ENCODE assay signal across 15 cellular contexts in genomic region chr3:24197809-24198208, GRCh38.
DNase-seq lines count a peak whose midpoint lies in the region; ATAC-seq, FAIRE-seq and TF ChIP-seq lines count a peak whose summit lies in the region.
"Had no signal": no experiment of that assay in that cellular context is flagged by ENCODE, and none has a peak within 500 bp of the region (broad histone marks: within the 10 kb centered on the region; RNA-seq: fewer than 3 reads in every experiment).

No MANE protein-coding gene starts in this region.

- 26% methylated on average over 5 of the region's 5 CpGs for WGBS in K562 (ENCODE audit: insufficient coverage, low coverage, missing lambda C conversion rate)
- WGBS in upper lobe of left lung, 2 donors = 86 to 93% methylated on average over 5 of the region's 5 CpGs

- H3K27me3 ChIP-seq in K562 (ENCODE audit: control insufficient read depth in 2 of 2, insufficient read depth in 2 of 2, low read length in 2 of 2) (no peaks in the 10 kb centered on the region), upper lobe of left lung (no peaks in the 10 kb centered on the region)

- H3K4me2 ChIP-seq in K562 (ENCODE audit: insufficient read depth, low read length) = no peak overlapping the region

- TF ChIP-seq POLR2A in K562 (conservative IDR thresholded peaks at IDR 0.05) (no peak), upper lobe of left lung (IDR thresholded peaks at IDR 0.05) (no peak)

- no peaks in the 10 kb centered on the region for H3K4me1 Mint-ChIP-seq in activated T-helper 2 cell treated with anti-CD3 and anti-CD28 coated beads, Interferon-gamma antibody, Interleukin-2, Interleukin-4, amounts not matched to agents 10 μg/mL and 5 μg/mL and 100 μg/mL, durations not matched to agents 14 hours and 24 hours and 36 hours (ENCODE audit: low read depth)

- no peaks in the 10 kb centered on the region for H3K79me2 ChIP-seq in K562 (ENCODE audit: control insufficient read depth, insufficient read depth, low read length)

- POLR2A ChIA-PET in K562 (lab: Yijun Ruan, JAX) = interaction anchor here (1.0 kb wide), 1 partner anchor 12 kb away, joined by 4 read pairs; no protein-coding TSS in a partner anchor

- H3K9me1 ChIP-seq in K562 (ENCODE audit: control insufficient read depth, insufficient read depth, low read length) = no peaks in the 10 kb centered on the region

- intact Hi-C loops in left ventricle myocardium superior (cut with micrococcal nuclease) = no loop called here
- intact Hi-C loops in left cardiac atrium (cut with DNase I) = no loop called here
- intact Hi-C loops in K562 (cut with micrococcal nuclease) = no loop called here
- intact Hi-C loops in activated T-helper 2 cell treated with anti-CD3 and anti-CD28 coated beads, Interferon-gamma antibody, Interleukin-2, Interleukin-4, amounts not matched to agents 10 μg/mL and 5 μg/mL and 100 μg/mL, durations not matched to agents 14 hours and 24 hours and 36 hours (cut with micrococcal nuclease) = no loop called here

- no peaks in the 10 kb centered on the region for H3K36me3 ChIP-seq in K562 (ENCODE audit: control insufficient read depth, insufficient read depth, low read length)
- H3K36me3 ChIP-seq in upper lobe of left lung = no peaks in the 10 kb centered on the region
- H3K36me3 ChIP-seq: HAP-1 had no signal

- H3K4me1 ChIP-seq in K562 (replicated peaks in 1 of 2; ENCODE audit: control insufficient read depth in 2 of 2, insufficient read depth in 2 of 2, low read length in 2 of 2) = no peaks in the 10 kb centered on the region
- H3K4me1 ChIP-seq in upper lobe of left lung = no peaks in the 10 kb centered on the region
- H3K4me1 ChIP-seq: HAP-1 had no signal

- in situ Hi-C loops in K562 (cut with MboI) = no loop called here

- H3K27ac Mint-ChIP-seq in activated T-helper 2 cell treated with anti-CD3 and anti-CD28 coated beads, Interferon-gamma antibody, Interleukin-2, Interleukin-4, amounts not matched to agents 10 μg/mL and 5 μg/mL and 100 μg/mL, durations not matched to agents 14 hours and 24 hours and 36 hours = no peak overlapping the region

- H3K9me3 Mint-ChIP-seq in activated T-helper 2 cell treated with anti-CD3 and anti-CD28 coated beads, Interferon-gamma antibody, Interleukin-2, Interleukin-4, amounts not matched to agents 10 μg/mL and 5 μg/mL and 100 μg/mL, durations not matched to agents 14 hours and 24 hours and 36 hours = no peaks in the 10 kb centered on the region

- no peak for TF ChIP-seq RAD21 in K562 (CRISPR knock-in tag; conservative IDR thresholded peaks at IDR 0.05 in 1 of 2, IDR thresholded peaks at IDR 0.05 in 1 of 2)

- H4K20me1 ChIP-seq in K562 (replicated peaks; ENCODE audit: control insufficient read depth, insufficient read depth, low read length) = no peaks in the 10 kb centered on the region

- no peaks in the 10 kb centered on the region for H3K27me3 Mint-ChIP-seq in activated T-helper 2 cell treated with anti-CD3 and anti-CD28 coated beads, Interferon-gamma antibody, Interleukin-2, Interleukin-4, amounts not matched to agents 10 μg/mL and 5 μg/mL and 100 μg/mL, durations not matched to agents 14 hours and 24 hours and 36 hours (ENCODE audit: low read depth)

- H3K27ac ChIP-seq in K562 (ENCODE audit: extremely low read depth, low read depth, low read length) (no peak overlapping the region), upper lobe of left lung (no peak overlapping the region)

- ATAC-seq in left ventricle myocardium superior = peak; percentile 26
- no peak for ATAC-seq in left cardiac atrium
- ATAC-seq in K562 = peak; percentile 46; the same call in 2 of the 3 replicates
- ATAC-seq in upper lobe of left lung (ENCODE audit: low FRiP score in 2 of 2) = no peak

- no peak for DNase-seq in left ventricle myocardium superior
- no peak for DNase-seq in left cardiac atrium
- peak in 1 of 4 experiments; percentile 10 for DNase-seq in K562 (ENCODE audit: extremely low read depth in 1 of 4, low spot score in 3 of 4)
- peak; percentile 73 for DNase-seq in iPS-NIHi7 (ENCODE audit: extremely low spot score)
- no peak for DNase-seq in NCI-H1105 treated with DMSO at 0.1 percent for 48 hours (lab: John Stamatoyannopoulos, UW)
- DNase-seq in NCI-H1048 (lab: John Stamatoyannopoulos, UW) = no peak
- DNase-seq in upper lobe of left lung = no peak
- DNase-seq in activated T-helper 2 cell treated with anti-CD3 and anti-CD28 coated beads, Interferon-gamma antibody, Interleukin-2, Interleukin-4, amounts not matched to agents 10 μg/mL and 5 μg/mL and 100 μg/mL, durations not matched to agents 14 hours and 24 hours and 36 hours (ENCODE audit: low spot score) = no peak
- DNase-seq: 8988T, C1 segment of cervical spinal cord, DMS153, EL, NCI-H226, SIG-M5 had no signal

- H3K9ac ChIP-seq in K562 (ENCODE audit: insufficient read depth in 1 of 2, low read depth in 2 of 2, low read length in 2 of 2) = no peak overlapping the region

- H3K36me3 Mint-ChIP-seq in activated T-helper 2 cell treated with anti-CD3 and anti-CD28 coated beads, Interferon-gamma antibody, Interleukin-2, Interleukin-4, amounts not matched to agents 10 μg/mL and 5 μg/mL and 100 μg/mL, durations not matched to agents 14 hours and 24 hours and 36 hours (ENCODE audit: low read depth) = no peaks in the 10 kb centered on the region

- TF ChIP-seq EP300 in K562 (IDR thresholded peaks at IDR 0.05; ENCODE audit: low read length) = no peak
- no peak for TF ChIP-seq EP300 in upper lobe of left lung (IDR thresholded peaks at IDR 0.05)

- no TSS peak for BruUV-seq in K562 (replicated peaks; lab: Mats Ljungman, UMichigan)

- H3K4me3 ChIP-seq in K562 (no peak overlapping the region), upper lobe of left lung (no peak overlapping the region)
- H3K4me3 ChIP-seq: HAP-1 had no signal

- no peak overlapping the region for H2AFZ ChIP-seq in K562 (ENCODE audit: low read depth, low read length)

- TF ChIP-seq CTCF in K562 (IDR thresholded peaks at IDR 0.05 in 2 of 3, conservative IDR thresholded peaks at IDR 0.05 in 1 of 3; ENCODE audit: insufficient read depth in 2 of 3, low read depth in 1 of 3, low read length in 3 of 3) (peak in 1 of 3 experiments; percentile 23; a peak in 1 of 6 replicates), upper lobe of left lung (IDR thresholded peaks at IDR 0.05) (no peak)

- no peak overlapping the region for H3K4me3 Mint-ChIP-seq in activated T-helper 2 cell treated with anti-CD3 and anti-CD28 coated beads, Interferon-gamma antibody, Interleukin-2, Interleukin-4, amounts not matched to agents 10 μg/mL and 5 μg/mL and 100 μg/mL, durations not matched to agents 14 hours and 24 hours and 36 hours (ENCODE audit: low read depth)

- no peaks in the 10 kb centered on the region for H3K9me3 ChIP-seq in K562 (replicated peaks; ENCODE audit: control insufficient read depth, insufficient read depth, low read depth, low read length)
- no peaks in the 10 kb centered on the region for H3K9me3 ChIP-seq in upper lobe of left lung
- H3K9me3 ChIP-seq: HAP-1 had no signal

- peak; percentile 52 for FAIRE-seq in K562 (lab: Jason Lieb, UNC)

- CTCF ChIA-PET in K562 (lab: Yijun Ruan, JAX; ENCODE audit: low intra/inter-chr PET ratio) = no interaction called here

TF ChIP-seq in K562, 482 proteins besides CTCF, POLR2A, EP300 and RAD21 (continues in another document):
- TF ChIP-seq MCM2 (IDR thresholded peaks at IDR 0.05; ENCODE audit: low read depth) = no peak
- TF ChIP-seq FOXP4 (CRISPR knock-in tag; IDR thresholded peaks at IDR 0.05; ENCODE audit: borderline replicate concordance) = no peak
- TF ChIP-seq NFE2 (IDR thresholded peaks at IDR 0.05; ENCODE audit: low read depth) = no peak
- no peak for TF ChIP-seq HMGN3 (IDR thresholded peaks at IDR 0.05; ENCODE audit: borderline replicate concordance, extremely low read depth, insufficient read length, low read depth, low read length)
- TF ChIP-seq FOXA3 (CRISPR knock-in tag; conservative IDR thresholded peaks at IDR 0.05 in 1 of 2, IDR thresholded peaks at IDR 0.05 in 1 of 2) = no peak
- no peak for TF ChIP-seq CXXC5 (CRISPR knock-in tag; IDR thresholded peaks at IDR 0.05)
- no peak for TF ChIP-seq ZNF76 (CRISPR knock-in tag; IDR thresholded peaks at IDR 0.05; ENCODE audit: borderline replicate concordance)
- TF ChIP-seq THRAP3 (IDR thresholded peaks at IDR 0.05; ENCODE audit: borderline replicate concordance) = no peak
- TF ChIP-seq MED1 (CRISPR knock-in tag; IDR thresholded peaks at IDR 0.05; ENCODE audit: borderline replicate concordance) = no peak
- TF ChIP-seq ZNF589 (CRISPR knock-in tag; IDR thresholded peaks at IDR 0.05; ENCODE audit: low read depth) = no peak

Comparison
In these comparisons a context has a peak if more than half of its experiments do, and no peak if none do; other contexts are left out.
1. ATAC-seq: peak in left ventricle myocardium superior (single experiment) and K562 (single experiment); none in left cardiac atrium (0 of 2) and upper lobe of left lung (0 of 2).